Comparison of ENCODE assay signal across 9 cellular contexts in genomic region chr1:246329900-246330299, GRCh38.
DNase-seq lines count a peak whose midpoint lies in the region; ATAC-seq, FAIRE-seq and TF ChIP-seq lines count a peak whose summit lies in the region.
"Had no signal": no experiment of that assay in that cellular context is flagged by ENCODE, and none has a peak within 500 bp of the region (broad histone marks: within the 10 kb centered on the region; RNA-seq: fewer than 3 reads in every experiment).

No MANE protein-coding gene starts in this region.

- no peaks in the 10 kb centered on the region for H3K4me1 ChIP-seq in upper lobe of left lung

- H3K4me3 ChIP-seq in upper lobe of left lung, result no peak overlapping the region

- no peaks in the 10 kb centered on the region for H3K9me3 ChIP-seq in upper lobe of left lung

- 88 to 95% methylated on average over 4 of the region's 4 CpGs for WGBS in upper lobe of left lung, 2 donors

- no peaks in the 10 kb centered on the region for H3K27me3 ChIP-seq in upper lobe of left lung

- no peaks in the 10 kb centered on the region for H3K36me3 ChIP-seq in upper lobe of left lung

- H3K9me3 Mint-ChIP-seq in endothelial cell (ENCODE audit: unreplicated experiment), result no peaks in the 10 kb centered on the region

- H3K36me3 Mint-ChIP-seq in endothelial cell (ENCODE audit: low read depth, unreplicated experiment), result no peaks in the 10 kb centered on the region

- peak; percentile 14 for DNase-seq in activated naive CD4-positive, alpha-beta T cell treated with Interleukin-2 at 50 U/mL for 16 hours
- DNase-seq in activated naive CD4-positive, alpha-beta T cell (lab: John Stamatoyannopoulos, UW), result no peak
- DNase-seq in stimulated activated CD4-positive, alpha-beta T cell treated with anti-CD3 and anti-CD28 coated beads, TNF-alpha, amount 100 ng/mL, for 24 hours (ENCODE audit: low read depth in 3 of 3), result peak in 2 of 3 experiments; percentile 5 to 10
- no peak for DNase-seq in upper lobe of left lung
- DNase-seq in endothelial cell (ENCODE audit: low spot score), result no peak
- DNase-seq in urothelium cell line (ENCODE audit: low spot score), result no peak

- ATAC-seq in GM21786 (IDR thresholded peaks at IDR 0.05; ENCODE audit: unreplicated experiment), result peak; percentile 99
- peak; percentile 97 for ATAC-seq in HG03521 (IDR thresholded peaks at IDR 0.05; ENCODE audit: unreplicated experiment)
- ATAC-seq in upper lobe of left lung (ENCODE audit: low FRiP score in 2 of 2), result no peak
- ATAC-seq: HCT116 had no signal

- no peak for TF ChIP-seq POLR2A in upper lobe of left lung (IDR thresholded peaks at IDR 0.05)

- no peaks in the 10 kb centered on the region for H3K27me3 Mint-ChIP-seq in endothelial cell (ENCODE audit: unreplicated experiment)

- TF ChIP-seq CTCF in upper lobe of left lung (IDR thresholded peaks at IDR 0.05) (no peak), endothelial cell (IDR thresholded peaks at IDR 0.05; ENCODE audit: unreplicated experiment) (no peak)

- H3K27ac Mint-ChIP-seq in endothelial cell (ENCODE audit: unreplicated experiment), result no peak overlapping the region

- FAIRE-seq in urothelium cell line (lab: Jason Lieb, UNC), result no peak

- H3K4me1 Mint-ChIP-seq in endothelial cell (ENCODE audit: unreplicated experiment), result no peaks in the 10 kb centered on the region

- no peak for TF ChIP-seq EP300 in upper lobe of left lung (IDR thresholded peaks at IDR 0.05)

- H3K4me3 Mint-ChIP-seq in endothelial cell (ENCODE audit: unreplicated experiment), result no peak overlapping the region

- no peak overlapping the region for H3K27ac ChIP-seq in upper lobe of left lung

Comparison
In these comparisons a context has a peak if more than half of its experiments do, and no peak if none do; other contexts are left out.
1. DNase-seq: peak in activated naive CD4-positive, alpha-beta T cell treated with Interleukin-2 at 50 U/mL for 16 hours (single experiment) and stimulated activated CD4-positive, alpha-beta T cell treated with anti-CD3 and anti-CD28 coated beads, TNF-alpha, amount 100 ng/mL, for 24 hours (2 of 3); none in activated naive CD4-positive, alpha-beta T cell (0 of 4), upper lobe of left lung (0 of 2), endothelial cell (single experiment) and urothelium cell line (single experiment).
2. ATAC-seq: peak in GM21786 (single experiment) and HG03521 (single experiment); none in upper lobe of left lung (0 of 2).